ENCODE assay signal across 20 cellular contexts in the genomic region with DNA sequence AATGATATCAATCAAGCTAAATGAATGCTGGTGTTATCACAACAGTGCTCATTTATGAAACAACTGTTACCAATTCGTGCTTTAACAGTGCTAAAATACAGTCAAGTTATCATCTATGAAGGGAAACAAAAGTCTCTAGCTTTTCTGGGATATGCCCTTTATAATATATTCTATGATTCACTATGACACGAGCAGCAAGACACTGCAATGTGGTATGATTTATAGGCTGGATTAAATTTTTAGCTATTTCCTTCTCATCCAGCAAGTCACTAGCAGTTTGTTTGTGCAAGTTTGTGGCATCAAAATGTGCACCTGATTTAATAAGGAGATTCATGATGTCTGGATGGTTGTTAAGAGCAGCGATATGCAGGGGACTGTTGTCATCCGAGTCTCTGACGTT. TPM values are rescaled to one million over a fixed set of nuclear protein-coding genes. Genes with fewer than 3 reads are reported as not detected.
DNase-seq lines count a peak whose midpoint lies in the region; TF ChIP-seq lines count a peak whose summit lies in the region.
"Had no signal": no experiment of that assay in that cellular context is flagged by ENCODE, and none has a peak within 500 bp of the region (broad histone marks: within the 10 kb centered on the region; RNA-seq: fewer than 3 reads in every experiment).

No MANE protein-coding gene starts in this region.

- H3K27me3 ChIP-seq in colonic mucosa, result no peaks in the 10 kb centered on the region
- no peaks in the 10 kb centered on the region for H3K27me3 ChIP-seq in transverse colon
- H3K27me3 ChIP-seq: MG63 had no signal

- H3K9me3 ChIP-seq in colonic mucosa, result no peaks in the 10 kb centered on the region
- H3K9me3 ChIP-seq in transverse colon, result no peaks in the 10 kb centered on the region
- H3K9me3 ChIP-seq: MG63 had no signal

- no peak for TF ChIP-seq CTCF in colonic mucosa (IDR thresholded peaks at IDR 0.05)
- no peak for TF ChIP-seq CTCF in transverse colon (IDR thresholded peaks at IDR 0.05)

- 33 to 66% methylated on average over 1 to 5 of the region's 5 CpGs for WGBS in transverse colon (ENCODE audit: low coverage in 1 of 2), 2 donors

- H3K4me3 ChIP-seq in colonic mucosa, result no peak overlapping the region
- H3K4me3 ChIP-seq in transverse colon, result no peak overlapping the region
- H3K4me3 ChIP-seq: MG63 had no signal

- no peaks in the 10 kb centered on the region for H3K9me3 Mint-ChIP-seq in activated T-cell treated with anti-CD3 and anti-CD28 coated beads, Interleukin-2, amount 50 U/mL, for 24 hours
- H3K9me3 Mint-ChIP-seq: CD8-positive, alpha-beta memory T cell had no signal

- TF ChIP-seq EP300 in transverse colon (IDR thresholded peaks at IDR 0.05; ENCODE audit: low read depth), result no peak

- H3K27ac ChIP-seq in colonic mucosa, result peak overlapping the region; percentile 61
- peak overlapping the region; percentile 50 to 73 (median 62) for H3K27ac ChIP-seq in transverse colon
- H3K27ac ChIP-seq: C4-2B had no signal

- in situ Hi-C loops in transverse colon (cut with MboI; ENCODE audit: low pct_ligation_motif_present in 1 of 4, low pct_unique_long_range_greater_than_20kb in 1 of 4, low sequenced_read_pairs in 3 of 4), result no loop called here

- no peak overlapping the region for H3K4me3 Mint-ChIP-seq in activated T-cell treated with anti-CD3 and anti-CD28 coated beads, Interleukin-2, amount 50 U/mL, for 24 hours
- H3K4me3 Mint-ChIP-seq: CD8-positive, alpha-beta memory T cell had no signal

- no peak for TF ChIP-seq POLR2A in transverse colon (IDR thresholded peaks at IDR 0.05)

- peaks cover 18% of the 10 kb centered on the region for H3K4me1 ChIP-seq in colonic mucosa
- H3K4me1 ChIP-seq in transverse colon, result peaks cover 8 to 72% (median 30%) of the 10 kb centered on the region in 4 donors

- intact Hi-C loops in colonic mucosa (cut with DNase I) (no loop called here), transverse colon (cut with DNase I; ENCODE audit: low total_unique reads) (no loop called here)

- H3K36me3 ChIP-seq in colonic mucosa, result no peaks in the 10 kb centered on the region
- peaks cover 0 to 31% (median 6%) of the 10 kb centered on the region in 4 donors for H3K36me3 ChIP-seq in transverse colon

- DNase-seq in activated T-cell treated with anti-CD3 and anti-CD28 coated beads, Interleukin-2, amount 50 U/mL, for 24 hours, result no peak
- DNase-seq in activated T-cell treated with anti-CD3 and anti-CD28 coated beads for 4 hours, result no peak
- peak; percentile 80 for DNase-seq in HCEC 1CT
- DNase-seq in colonic mucosa, result no peak
- DNase-seq in transverse colon, result no peak
- DNase-seq in central memory CD4-positive, alpha-beta T cell, result no peak
- DNase-seq in NCI-H510A (lab: John Stamatoyannopoulos, UW), result no peak
- DNase-seq: 8988T; Calu3; CD8-positive, alpha-beta memory T cell; DMS153; GDM1; Karpas-422; MG63; NCI-H1417 treated with DMSO at 0.1 percent for 48 hours; NCI-H187; NCI-H446; NCI-H526 treated with DMSO at 0.1 percent for 48 hours; SHP77 had no signal

- H3K27ac Mint-ChIP-seq in activated T-cell treated with anti-CD3 and anti-CD28 coated beads, Interleukin-2, amount 50 U/mL, for 24 hours, result peak overlapping the region; percentile 9

- peaks cover 62% of the 10 kb centered on the region for H3K4me1 Mint-ChIP-seq in activated T-cell treated with anti-CD3 and anti-CD28 coated beads, Interleukin-2, amount 50 U/mL, for 24 hours (ENCODE audit: low read depth)

- H3K36me3 Mint-ChIP-seq in activated T-cell treated with anti-CD3 and anti-CD28 coated beads, Interleukin-2, amount 50 U/mL, for 24 hours (ENCODE audit: low read depth), result peaks cover 83% of the 10 kb centered on the region

- H3K9ac ChIP-seq in colonic mucosa (ENCODE audit: low read depth in 2 of 2, low read length in 2 of 2), result no peak overlapping the region

- no peaks in the 10 kb centered on the region for H3K27me3 Mint-ChIP-seq in activated T-cell treated with anti-CD3 and anti-CD28 coated beads, Interleukin-2, amount 50 U/mL, for 24 hours
- H3K27me3 Mint-ChIP-seq: CD8-positive, alpha-beta memory T cell had no signal

RNA-seq across cellular contexts. Expression of gene FEM1C, which starts 20.4 kb away (rescaled TPM):
- total RNA-seq in colonic mucosa (10 to 100 TPM; 20.2 to 39.2 TPM), transverse colon (10 to 100 TPM in 3 of 4 donors, 1 to 10 TPM in 1; 5.8 to 46.0 (median 40.0) TPM)
